Comparison of ENCODE assay signal across 8 cellular contexts in genomic region chr13:106535552-106536243, GRCh38. TPM values are rescaled to one million over a fixed set of nuclear protein-coding genes. Genes with fewer than 3 reads are reported as not detected.
DNase-seq lines count a peak whose midpoint lies in the region; ATAC-seq and TF ChIP-seq lines count a peak whose summit lies in the region.

TSS of gene EFNB2 (minus strand) at chr13:106535662. CDS start at chr13:106534964, 698 bp downstream.

- H3K36me3 ChIP-seq in OCI-LY1 (ENCODE audit: insufficient read depth, low read length) (peaks cover 4% of the 10 kb centered on the region), mucosa of descending colon (ENCODE audit: low read depth) (no peaks in the 10 kb centered on the region)

- H3K27me3 Mint-ChIP-seq in Calu3 (ENCODE audit: unreplicated experiment) = no peaks in the 10 kb centered on the region

- no peaks in the 10 kb centered on the region for H3K9me2 ChIP-seq in OCI-LY1 (ENCODE audit: low read depth, low read length)

- H3K4me3 Mint-ChIP-seq in Calu3 (ENCODE audit: low read depth, unreplicated experiment) = peak within 1 kb of the TSS; percentile 79

- no peak for TF ChIP-seq CTCF in Calu3 (IDR thresholded peaks at IDR 0.05; ENCODE audit: unreplicated experiment)
- TF ChIP-seq CTCF in GM20000 (IDR thresholded peaks at IDR 0.05; ENCODE audit: extremely low read depth, missing control alignments) = no peak
- peak; percentile 25; the same call in 1 of the 2 replicates for TF ChIP-seq CTCF in OCI-LY1 (IDR thresholded peaks at IDR 0.05; ENCODE audit: low read length)
- TF ChIP-seq CTCF in epithelial cell of esophagus (IDR thresholded peaks at IDR 0.05; ENCODE audit: insufficient read depth, low read depth, low read length, missing control alignments) = peak; percentile 3
- TF ChIP-seq CTCF in mucosa of descending colon (IDR thresholded peaks at IDR 0.05) = peak; percentile 29

- H2AFZ ChIP-seq in OCI-LY1 (ENCODE audit: low read length) = 0 out of 2 replicates have a peak within 1 kb of the TSS, but pooled peaks have one; percentile 56

- H3K27ac ChIP-seq in OCI-LY1 (ENCODE audit: low read depth, low read length, poor library complexity, severe bottlenecking) = peak within 1 kb of the TSS; percentile 14

- peak within 1 kb of the TSS; percentile 82 for H3K4me2 ChIP-seq in OCI-LY1 (ENCODE audit: low read length)

- H4K20me1 ChIP-seq in OCI-LY1 (ENCODE audit: insufficient read depth, low read length) = no peaks in the 10 kb centered on the region; the same call in 1 of the 2 replicates

- intact Hi-C loops in Calu3 (cut with micrococcal nuclease; ENCODE audit: unreplicated experiment) (loop anchor here (10.0 kb wide), 1 partner anchor 1961 kb away; no protein-coding TSS in a partner anchor), mucosa of descending colon (cut with DNase I, micrococcal nuclease) (no loop called here)

- DNase-seq in Calu3 = peak; percentile 79
- peak; percentile 100 for DNase-seq in GM20000 (ENCODE audit: low spot score)
- DNase-seq in HS-5 (ENCODE audit: low read depth) = peak; percentile 26
- peak; percentile 76 for DNase-seq in activated T-cell treated with anti-CD3 and anti-CD28 coated beads for 4 hours
- DNase-seq in epithelial cell of esophagus (ENCODE audit: low read depth) = peak; percentile 98
- DNase-seq in mucosa of descending colon = peak; percentile 90 to 95 (median 95)
- peak; percentile 80 to 84 for DNase-seq in stimulated activated CD8-positive, alpha-beta memory T cell treated with anti-CD3 and anti-CD28 coated beads, Interleukin-2, amount 100 ng/mL, for 48 hours (ENCODE audit: low read depth in 2 of 2)

- no TSS peak for BruUV-seq in Calu3 (replicated peaks; lab: Mats Ljungman, UMichigan)

- H3K9me3 ChIP-seq in OCI-LY1 (ENCODE audit: low read length) (no peaks in the 10 kb centered on the region), mucosa of descending colon (no peaks in the 10 kb centered on the region)

- H3K4me1 Mint-ChIP-seq in Calu3 (ENCODE audit: low read depth, unreplicated experiment) = no peaks in the 10 kb centered on the region

- no peaks in the 10 kb centered on the region for H3K27me3 ChIP-seq in OCI-LY1 (ENCODE audit: insufficient read depth, low read length)

- peaks cover 33% of the 10 kb centered on the region for H3K36me3 Mint-ChIP-seq in Calu3 (ENCODE audit: insufficient read depth, unreplicated experiment)

- H3K9ac ChIP-seq in OCI-LY1 (ENCODE audit: low read length) = peak within 1 kb of the TSS; percentile 60

- no peaks in the 10 kb centered on the region for H3K9me3 Mint-ChIP-seq in Calu3 (ENCODE audit: low read depth, unreplicated experiment)

- H3K79me2 ChIP-seq in OCI-LY1 (ENCODE audit: insufficient read depth, low read length) = no peaks in the 10 kb centered on the region

- peak within 1 kb of the TSS; percentile 73 for H3K27ac Mint-ChIP-seq in Calu3 (ENCODE audit: unreplicated experiment)

- H3F3A ChIP-seq in OCI-LY1 (ENCODE audit: insufficient read depth, low read length) = peaks cover 20% of the 10 kb centered on the region

- peak; percentile 88 for ATAC-seq in mucosa of descending colon

- peak within 1 kb of the TSS; percentile 68 for H3K4me3 ChIP-seq in OCI-LY1 (ENCODE audit: low read depth, low read length, poor library complexity, severe bottlenecking)
- peak within 1 kb of the TSS; percentile 92 for H3K4me3 ChIP-seq in epithelial cell of esophagus (ENCODE audit: low read length)
- peak within 1 kb of the TSS; percentile 77 for H3K4me3 ChIP-seq in mucosa of descending colon

- CTCF ChIA-PET in Calu3 (lab: Charles Lee) = interaction anchor here (0.5 to 0.9 kb wide), 2 partner anchors 452 to 493 kb away, joined by 4 read pairs; no protein-coding TSS in a partner anchor

- H3K4me1 ChIP-seq in OCI-LY1 (ENCODE audit: insufficient read depth, low read length, severe bottlenecking) (peaks cover 4% of the 10 kb centered on the region), mucosa of descending colon (ENCODE audit: low read depth) (peaks cover 7% of the 10 kb centered on the region)

RNA-seq across cellular contexts. Expression of gene EFNB2, which starts in this region (rescaled TPM):
- total RNA-seq in Calu3 (2022) = 14.3 and 16.9 TPM in 2 replicates
- total RNA-seq in mucosa of descending colon = 10 to 100 TPM; 48.8 to 92.6 (median 82.3) TPM

Comparison
In these comparisons a context has a peak if more than half of its experiments do, and no peak if none do; other contexts are left out.
1. Peak in every context shown above with its lines: DNase-seq, ATAC-seq, H3K4me3 ChIP-seq and H3K27ac ChIP-seq.
2. DNase-seq: peak in every context shown above with its lines; median percentile 100 in GM20000; 98 in epithelial cell of esophagus; 95 in mucosa of descending colon; 82 in stimulated activated CD8-positive, alpha-beta memory T cell treated with anti-CD3 and anti-CD28 coated beads, Interleukin-2, amount 100 ng/mL, for 48 hours; 79 in Calu3; 76 in activated T-cell treated with anti-CD3 and anti-CD28 coated beads for 4 hours; 26 in HS-5.
3. CTCF ChIP-seq: peak in OCI-LY1 (single experiment), epithelial cell of esophagus (single experiment) and mucosa of descending colon (single experiment); none in Calu3 (single experiment) and GM20000 (single experiment).